In genomic region chr2:118309201-118310015, GRCh38 we compare ENCODE assay signal across 8 cellular contexts.
DNase-seq lines count a peak whose midpoint lies in the region; ATAC-seq and TF ChIP-seq lines count a peak whose summit lies in the region.

No MANE protein-coding gene starts in this region.

- peak overlapping the region; percentile 84 for H3K4me3 Mint-ChIP-seq in T-helper 17 cell

- peak overlapping the region; percentile 56 for H3K4me3 ChIP-seq in fibroblast of pulmonary artery (replicated peaks; ENCODE audit: low read depth, low read length)

- H3K9me3 ChIP-seq in ES-I3 (ENCODE audit: control insufficient read depth, insufficient read depth, low read length) (no peaks in the 10 kb centered on the region), T-helper 17 cell (ENCODE audit: control insufficient read depth, low read length, poor library complexity, severe bottlenecking) (no peaks in the 10 kb centered on the region)

- H3K9ac ChIP-seq in ES-I3 (ENCODE audit: low read depth, low read length), result peak overlapping the region; percentile 90

- H3K27ac Mint-ChIP-seq in T-helper 17 cell, result peak overlapping the region; percentile 91

- H3K36me3 ChIP-seq in ES-I3 (ENCODE audit: insufficient read depth, low read length), result no peaks in the 10 kb centered on the region

- no peaks in the 10 kb centered on the region for H3K36me3 Mint-ChIP-seq in T-helper 17 cell (ENCODE audit: low read depth)

- peaks cover 6% of the 10 kb centered on the region for H3K4me1 Mint-ChIP-seq in T-helper 17 cell

- H3K27me3 Mint-ChIP-seq in T-helper 17 cell, result no peaks in the 10 kb centered on the region

- DNase-seq in T-helper 17 cell, result no peak
- no peak for DNase-seq in fibroblast of pulmonary artery (ENCODE audit: low read depth)
- peak; percentile 0 for DNase-seq in renal cortical epithelial cell (ENCODE audit: low read depth)
- no peak for DNase-seq in EL
- no peak for DNase-seq in cerebellar nuclear complex (lab: John Stamatoyannopoulos, UW)

- ATAC-seq in T-helper 17 cell (no peak), GM21825 (IDR thresholded peaks at IDR 0.05; ENCODE audit: unreplicated experiment) (no peak), HG02798 (IDR thresholded peaks at IDR 0.05; ENCODE audit: poor library complexity, unreplicated experiment) (no peak)

- peaks cover 10% of the 10 kb centered on the region for H3K4me1 ChIP-seq in ES-I3 (ENCODE audit: insufficient read depth, low read length)

- no peak for TF ChIP-seq CTCF in fibroblast of pulmonary artery (IDR thresholded peaks at IDR 0.05; ENCODE audit: low read length, missing control alignments)
